In genomic region chr10:7945025-7945424, GRCh38 we compare ENCODE assay signal across 21 cellular contexts.
"Had no signal": no experiment of that assay in that cellular context is flagged by ENCODE, and none has a peak within 500 bp of the region (broad histone marks: within the 10 kb centered on the region; RNA-seq: fewer than 3 reads in every experiment).

No MANE protein-coding gene starts in this region.

- H3K4me1 ChIP-seq: parathyroid adenoma, right lobe of liver had no signal

- H3K79me2 ChIP-seq: parathyroid adenoma had no signal

- DNase-seq: activated CD4-positive, alpha-beta T cell treated with anti-CD3 and anti-CD28 coated beads, Interleukin-2, amount 10 ng/mL, durations not matched to agents 7 days and 5 days; activated CD4-positive, CD25-positive, alpha-beta regulatory T cell treated with anti-CD3 and anti-CD28 coated beads, Interleukin-2, amount 50 U/mL, for 72 hours; activated CD8-positive, alpha-beta T cell treated with anti-CD3 and anti-CD28 coated beads for 36 hours; activated gamma-delta T cell; activated naive CD4-positive, alpha-beta T cell treated with anti-CD3 and anti-CD28 coated beads, Interleukin-2, amount 50 U/mL, for 16 hours; activated naive CD8-positive, alpha-beta T cell treated with anti-CD3 and anti-CD28 coated beads, Interleukin-2, amount 50 U/mL, for 24 hours; heart left ventricle; left cardiac atrium; mucosa of descending colon; naive B cell; right lobe of liver; small intestine; stimulated activated CD4-positive, alpha-beta T cell treated with anti-CD3 and anti-CD28 coated beads, Interleukin-2, amount 100 ng/mL, for 24 hours; stimulated activated naive CD8-positive, alpha-beta T cell treated with anti-CD3 and anti-CD28 coated beads, Interleukin-15, amount 100 ng/mL, for 72 hours; WERI-Rb-1 had no signal

- H3K9me3 ChIP-seq: mucosa of descending colon, right lobe of liver had no signal

- H3K27me3 ChIP-seq: heart left ventricle, right lobe of liver, tibial nerve had no signal

- FAIRE-seq: colon, small intestine, TTC549 had no signal

- H3K4me3 ChIP-seq: heart left ventricle, mucosa of descending colon, right lobe of liver, tibial nerve had no signal

- H2AFZ ChIP-seq: parathyroid adenoma had no signal

- H3K9ac ChIP-seq: parathyroid adenoma had no signal

- H3K36me3 ChIP-seq: heart left ventricle, right lobe of liver, tibial nerve, WERI-Rb-1 had no signal

- H3K27ac ChIP-seq: epithelial cell of prostate, heart left ventricle, parathyroid adenoma, right lobe of liver, tibial nerve, WERI-Rb-1 had no signal

- ATAC-seq: activated CD8-positive, alpha-beta T cell treated with anti-CD3 and anti-CD28 coated beads for 36 hours; activated naive CD8-positive, alpha-beta T cell treated with anti-CD3 and anti-CD28 coated beads, Interleukin-2, amount 50 U/mL, for 24 hours; left cardiac atrium; mucosa of descending colon; stimulated activated effector memory CD8-positive, alpha-beta T cell treated with anti-CD3 and anti-CD28 coated beads, Interleukin-12 subunit alpha, Interleukin-12 subunit beta, amount 100 ng/mL, for 72 hours; stimulated activated naive CD8-positive, alpha-beta T cell treated with anti-CD3 and anti-CD28 coated beads, Interleukin-15, amount 100 ng/mL, for 72 hours had no signal
